In genomic region chr14:103109789-103110415, GRCh38 we compare ENCODE assay signal across 6 cellular contexts. TPM values are rescaled to one million over a fixed set of nuclear protein-coding genes. Genes with fewer than 3 reads are reported as not detected.
A peak's percentile ranks its signal among the peaks of the same experiment; 100 is the strongest.
DNase-seq lines count a peak whose midpoint lies in the region; ATAC-seq and TF ChIP-seq lines count a peak whose summit lies in the region.

No MANE protein-coding gene starts in this region.

- H2BK5ac ChIP-seq in mesenchymal stem cell (ENCODE audit: low read depth, low read length, poor library complexity, severe bottlenecking): peak overlapping the region; percentile 68

- peak overlapping the region; percentile 13 to 91 for H3K4ac ChIP-seq in mesenchymal stem cell (ENCODE audit: low read depth in 1 of 2, low read length in 2 of 2)

- WGBS in mesenchymal stem cell: 10% methylated on average over 26 of the region's 27 CpGs

- no peaks in the 10 kb centered on the region for H3K27me3 ChIP-seq in WERI-Rb-1 (ENCODE audit: insufficient read depth, low read depth, severe bottlenecking)
- H3K27me3 ChIP-seq in mesenchymal stem cell (ENCODE audit: control insufficient read depth in 1 of 2, insufficient read depth in 1 of 2, low read length in 2 of 2): no peaks in the 10 kb centered on the region

- peak overlapping the region; percentile 76 to 79 for H3K18ac ChIP-seq in mesenchymal stem cell (ENCODE audit: low read depth in 1 of 2, low read length in 2 of 2)

- H3K9me3 ChIP-seq in WERI-Rb-1 (ENCODE audit: severe bottlenecking) (no peaks in the 10 kb centered on the region), mesenchymal stem cell (ENCODE audit: control insufficient read depth, low read length) (no peaks in the 10 kb centered on the region)

- peak overlapping the region; percentile 83 for H2BK15ac ChIP-seq in mesenchymal stem cell (ENCODE audit: low read depth, poor library complexity, severe bottlenecking)

- DNase-seq in DMS 273 treated with DMSO at 0.1 percent for 48 hours (lab: John Stamatoyannopoulos, UW) (peak; percentile 26), WERI-Rb-1 (peak; percentile 37), mesenchymal stem cell (peak; percentile 89), SIG-M5 (lab: John Stamatoyannopoulos, UW) (no peak), COR-L47 (lab: John Stamatoyannopoulos, UW) (no peak)

- peak overlapping the region; percentile 95 for H4K8ac ChIP-seq in mesenchymal stem cell (ENCODE audit: low read length)

- H3K23ac ChIP-seq in mesenchymal stem cell (ENCODE audit: low read length in 2 of 2): no peak overlapping the region

- peak overlapping the region; percentile 73 to 76 for H2BK12ac ChIP-seq in mesenchymal stem cell (ENCODE audit: low read length in 2 of 2)

- no peak for ATAC-seq in HG03135 (IDR thresholded peaks at IDR 0.05; ENCODE audit: unreplicated experiment)

- H3K36me3 ChIP-seq in WERI-Rb-1: no peaks in the 10 kb centered on the region
- H3K36me3 ChIP-seq in mesenchymal stem cell (ENCODE audit: control insufficient read depth in 1 of 2, insufficient read depth in 2 of 2, low read depth in 1 of 2, low read length in 2 of 2): no peaks in the 10 kb centered on the region

- peak overlapping the region; percentile 96 for H2BK120ac ChIP-seq in mesenchymal stem cell (ENCODE audit: low read depth, low read length)

- no peak for TF ChIP-seq CTCF in WERI-Rb-1 (IDR thresholded peaks at IDR 0.05; ENCODE audit: low read depth, low read length)

- H3K4me1 ChIP-seq in mesenchymal stem cell (ENCODE audit: control insufficient read depth, insufficient read depth, low read depth, low read length): peaks cover 62% of the 10 kb centered on the region

- H3K9ac ChIP-seq in mesenchymal stem cell (ENCODE audit: low read length): peak overlapping the region; percentile 60

- H2AK5ac ChIP-seq in mesenchymal stem cell (ENCODE audit: low read length, severe bottlenecking): no peak overlapping the region

- H2AFZ ChIP-seq in mesenchymal stem cell (ENCODE audit: low read depth, low read length): no peak overlapping the region

- peak overlapping the region; percentile 61 for H3K4me2 ChIP-seq in mesenchymal stem cell (ENCODE audit: low read length, poor library complexity, severe bottlenecking)

- peak overlapping the region in 1 of 2 experiments; percentile 75 for H3K14ac ChIP-seq in mesenchymal stem cell (ENCODE audit: low read length in 2 of 2)

- peak overlapping the region; percentile 90 for H4K91ac ChIP-seq in mesenchymal stem cell (ENCODE audit: low read length)

- H3K4me3 ChIP-seq in WERI-Rb-1 (ENCODE audit: low read depth, low read length) (no peak overlapping the region), mesenchymal stem cell (ENCODE audit: insufficient read depth in 1 of 2, low read depth in 1 of 2, low read length in 2 of 2) (peak overlapping the region in 1 of 2 experiments; percentile 46)

- H3K27ac ChIP-seq in WERI-Rb-1: peak overlapping the region; percentile 73
- H3K27ac ChIP-seq in mesenchymal stem cell (ENCODE audit: low read length, poor library complexity, severe bottlenecking): peak overlapping the region; percentile 86

- H3K79me1 ChIP-seq in mesenchymal stem cell (replicated peaks; ENCODE audit: low read length, poor library complexity, severe bottlenecking): no peaks in the 10 kb centered on the region

RNA-seq across cellular contexts. Expression of gene TNFAIP2, which starts 13.4 kb away (rescaled TPM):
- polyA plus RNA-seq in mesenchymal stem cell (2013, experiment 1 of 2): 29.2 TPM
- polyA plus RNA-seq in mesenchymal stem cell (2013, experiment 2 of 2): 27.7 TPM

RNA-seq across cellular contexts. Expression of gene EXOC3L4, which starts 15.4 kb away (rescaled TPM):
- not detected for polyA plus RNA-seq in mesenchymal stem cell (2013, experiment 1 of 2)
- polyA plus RNA-seq in mesenchymal stem cell (2013, experiment 2 of 2): 0.05 TPM

RNA-seq across cellular contexts. Expression of gene LBHD2, which starts 25.9 kb away (rescaled TPM):
- not detected for polyA plus RNA-seq in mesenchymal stem cell (2013, experiment 1 of 2)
- polyA plus RNA-seq in mesenchymal stem cell (2013, experiment 2 of 2): not detected

RNA-seq across cellular contexts. Expression of gene CDC42BPB, which starts 52.6 kb away (rescaled TPM):
- polyA plus RNA-seq in mesenchymal stem cell (2013, experiment 1 of 2): 64.0 TPM
- 61.5 TPM for polyA plus RNA-seq in mesenchymal stem cell (2013, experiment 2 of 2)

Comparison
In these comparisons a context has a peak if more than half of its experiments do, and no peak if none do; other contexts are left out.
1. DNase-seq: peak in DMS 273 treated with DMSO at 0.1 percent for 48 hours (single experiment), WERI-Rb-1 (single experiment) and mesenchymal stem cell (single experiment); none in SIG-M5 (single experiment) and COR-L47 (single experiment).